In the genomic region with DNA sequence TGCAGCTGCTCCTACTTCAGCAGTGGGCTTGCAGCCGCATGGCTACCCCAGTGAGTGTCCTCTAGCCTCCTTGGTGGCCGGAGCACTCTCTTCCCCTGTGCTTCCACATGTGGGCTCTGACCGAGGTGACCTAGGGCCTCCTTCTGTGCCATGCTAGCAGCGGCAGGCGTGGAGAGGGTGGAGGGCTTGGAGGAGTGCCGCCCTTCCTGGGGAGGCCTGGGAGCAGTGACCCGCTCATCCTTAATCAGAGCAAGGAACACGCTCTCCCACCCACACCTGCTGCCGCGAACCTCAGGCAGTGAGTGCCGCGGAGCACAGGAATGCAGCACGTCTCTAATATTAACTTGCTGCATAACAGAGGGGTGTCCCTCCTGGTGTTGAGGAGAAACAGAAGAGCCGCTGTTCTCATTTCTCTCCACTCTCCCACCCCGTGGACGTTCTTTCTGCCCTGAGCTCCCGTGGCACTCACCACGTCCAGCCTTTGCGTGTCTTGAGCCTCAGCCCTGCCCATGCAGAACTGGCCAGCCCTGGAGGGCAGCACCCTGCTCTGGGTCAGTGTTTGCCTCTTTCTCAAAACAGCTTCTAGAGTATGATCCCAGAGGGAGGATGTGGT, we compare ENCODE assay signal across 20 cellular contexts. TPM values are rescaled to one million over a fixed set of nuclear protein-coding genes. Genes with fewer than 3 reads are reported as not detected.
DNase-seq lines count a peak whose midpoint lies in the region; ATAC-seq and TF ChIP-seq lines count a peak whose summit lies in the region.
"Had no signal": no experiment of that assay in that cellular context is flagged by ENCODE, and none has a peak within 500 bp of the region (broad histone marks: within the 10 kb centered on the region; RNA-seq: fewer than 3 reads in every experiment).

No MANE protein-coding gene starts in this region.

- H3K9ac ChIP-seq in KMS-11: no peak overlapping the region
- H3K9ac ChIP-seq in trophoblast cell (ENCODE audit: low read length): no peak overlapping the region

- no peak overlapping the region for H3K4me3 ChIP-seq in KMS-11 (IDR thresholded peaks at IDR 0.05; ENCODE audit: insufficient read depth, low read depth, low read length)
- H3K4me3 ChIP-seq in heart left ventricle: no peak overlapping the region
- peak overlapping the region; percentile 13 for H3K4me3 ChIP-seq in trophoblast cell (ENCODE audit: low read depth, low read length)
- H3K4me3 ChIP-seq: esophagus squamous epithelium, gastrocnemius medialis had no signal

- H3K4me1 ChIP-seq in KMS-11 (ENCODE audit: low read depth, poor library complexity, severe bottlenecking) (peaks cover 99% of the 10 kb centered on the region), heart left ventricle (peaks cover 0 to 44% (median 27%) of the 10 kb centered on the region in 12 donors), trophoblast cell (ENCODE audit: control insufficient read depth in 1 of 2, insufficient read depth in 2 of 2, low read length in 2 of 2) (no peaks in the 10 kb centered on the region)

- no peak overlapping the region for H3K18ac ChIP-seq in trophoblast cell (ENCODE audit: low read length)

- no peak for TF ChIP-seq POLR2A in heart left ventricle (IDR thresholded peaks at IDR 0.05)

- H3K4me2 ChIP-seq in KMS-11 (peak overlapping the region; percentile 95; the same call in 1 of the 2 replicates), trophoblast cell (ENCODE audit: low read length) (no peak overlapping the region)

- no peak overlapping the region for H3K4ac ChIP-seq in trophoblast cell (ENCODE audit: low read depth, low read length)

- no peak overlapping the region for H4K8ac ChIP-seq in trophoblast cell (ENCODE audit: low read depth, low read length)

- H4K91ac ChIP-seq in trophoblast cell (ENCODE audit: low read depth, low read length): no peak overlapping the region

- H3K27me3 ChIP-seq in KMS-11 (ENCODE audit: insufficient read depth, low read depth) (no peaks in the 10 kb centered on the region), heart left ventricle (no peaks in the 10 kb centered on the region), trophoblast cell (ENCODE audit: insufficient read depth, low read length) (no peaks in the 10 kb centered on the region)
- H3K27me3 ChIP-seq: esophagus squamous epithelium, gastrocnemius medialis had no signal

- no peaks in the 10 kb centered on the region for H3K36me3 ChIP-seq in KMS-11 (ENCODE audit: insufficient read depth)
- peaks cover 0 to 6% (median 0%) of the 10 kb centered on the region in 9 donors for H3K36me3 ChIP-seq in heart left ventricle
- no peaks in the 10 kb centered on the region for H3K36me3 ChIP-seq in trophoblast cell (ENCODE audit: control insufficient read depth in 1 of 2, insufficient read depth in 2 of 2, low read length in 2 of 2)
- H3K36me3 ChIP-seq: gastrocnemius medialis had no signal

- H3K79me2 ChIP-seq in KMS-11 (ENCODE audit: insufficient read depth, low read depth) (peaks cover 65% of the 10 kb centered on the region), trophoblast cell (ENCODE audit: control insufficient read depth, insufficient read depth, low read length, poor library complexity) (no peaks in the 10 kb centered on the region)

- no peak overlapping the region for H2AK5ac ChIP-seq in trophoblast cell (ENCODE audit: low read length)

- H2BK5ac ChIP-seq in trophoblast cell (ENCODE audit: low read depth, low read length, poor library complexity): no peak overlapping the region

- H2AFZ ChIP-seq in KMS-11 (ENCODE audit: low read depth) (no peak overlapping the region), trophoblast cell (ENCODE audit: insufficient read depth, low read length, poor library complexity) (no peak overlapping the region)

- H2BK120ac ChIP-seq in trophoblast cell (ENCODE audit: insufficient read depth, low read length, poor library complexity): no peak overlapping the region

- peak; percentile 32 for DNase-seq in ELF-1 (ENCODE audit: low read depth, low spot score)
- DNase-seq in heart left ventricle: no peak
- DNase-seq in trophoblast cell: no peak
- DNase-seq in SKM-1 treated with dmso at 0.1 percent for 144 hours (lab: John Stamatoyannopoulos, UW; ENCODE audit: unreplicated experiment): no peak
- no peak for DNase-seq in activated CD8-positive, alpha-beta memory T cell treated with anti-CD3 and anti-CD28 coated beads for 24 hours
- no peak for DNase-seq in NCI-H2227 treated with DMSO at 0.1 percent for 48 hours (lab: John Stamatoyannopoulos, UW)
- DNase-seq: activated CD4-positive, alpha-beta T cell treated with anti-CD3 and anti-CD28 coated beads, Interleukin-2, amount 10 ng/mL, durations not matched to agents 24 days and 14 days; activated CD8-positive, alpha-beta memory T cell treated with anti-CD3 and anti-CD28 coated beads, Interleukin-2, amount 10 ng/mL, durations not matched to agents 7 days and 5 days; activated naive CD8-positive, alpha-beta T cell treated with anti-CD3 and anti-CD28 coated beads for 36 hours; esophagus squamous epithelium; gastrocnemius medialis; KG1; mammary epithelial cell; NCI-H1048; NCI-H187; SHP77 treated with DMSO at 0.1 percent for 48 hours; substantia nigra; T-cell had no signal

- no peak overlapping the region for H4K12ac ChIP-seq in trophoblast cell (ENCODE audit: low read depth, low read length)

- no peak overlapping the region for H2BK12ac ChIP-seq in trophoblast cell (ENCODE audit: low read length)

- no peaks in the 10 kb centered on the region for H4K20me1 ChIP-seq in KMS-11 (ENCODE audit: insufficient read depth)

- 61 to 78% (median 72%) methylated on average over 19 of the region's 19 CpGs for WGBS in heart left ventricle, 4 donors
- no CpG with 5 or more reads among the region's 19 CpGs for WGBS in trophoblast cell (ENCODE audit: extremely low coverage, insufficient coverage, insufficient read length)

- intact Hi-C loops in heart left ventricle (cut with DNase I): no loop called here

- H3K79me1 ChIP-seq in trophoblast cell (ENCODE audit: low read length): no peaks in the 10 kb centered on the region

- no peak overlapping the region for H3K14ac ChIP-seq in trophoblast cell (ENCODE audit: low read length)

- H3K9me3 ChIP-seq in heart left ventricle (no peaks in the 10 kb centered on the region), trophoblast cell (ENCODE audit: insufficient read depth, low read depth, low read length) (peaks cover 44% of the 10 kb centered on the region)
- H3K9me3 ChIP-seq: esophagus squamous epithelium, gastrocnemius medialis had no signal

- ATAC-seq in heart left ventricle (peak; percentile 7 to 24 (median 20)), SK-N-SH treated with all-trans-retinoic acid at 6 μM for 48 hours (no peak)
- ATAC-seq: activated CD8-positive, alpha-beta memory T cell treated with anti-CD3 and anti-CD28 coated beads, Interleukin-2, amount 10 ng/mL, durations not matched to agents 7 days and 5 days; gastrocnemius medialis; T-cell had no signal

- H3K27ac ChIP-seq in KMS-11: peak overlapping the region; percentile 92; the same call in 1 of the 2 replicates
- no peak overlapping the region for H3K27ac ChIP-seq in heart left ventricle
- no peak overlapping the region for H3K27ac ChIP-seq in trophoblast cell (ENCODE audit: low read depth, low read length)
- H3K27ac ChIP-seq: gastrocnemius medialis had no signal

- H3K23ac ChIP-seq in trophoblast cell (ENCODE audit: low read length): no peak overlapping the region

- TF ChIP-seq CTCF in KMS-11 (conservative IDR thresholded peaks at IDR 0.05; ENCODE audit: low read depth, low read length) (no peak), heart left ventricle (IDR thresholded peaks at IDR 0.05) (no peak)

TF ChIP-seq in SK-N-SH treated with all-trans-retinoic acid at 6 μM for 48 hours, 23 proteins besides CTCF, POLR2A, EP300 and RAD21 (continues in another document):
- TF ChIP-seq GLIS3 (CRISPR knock-in tag; IDR thresholded peaks at IDR 0.05): no peak
- TF ChIP-seq BACH2 (CRISPR knock-in tag; IDR thresholded peaks at IDR 0.05; ENCODE audit: borderline replicate concordance): no peak
- TF ChIP-seq ISL1 (CRISPR knock-in tag; IDR thresholded peaks at IDR 0.05): no peak
- TF ChIP-seq ZNF8 (CRISPR knock-in tag; IDR thresholded peaks at IDR 0.05): no peak
- TF ChIP-seq, protein P1, sequence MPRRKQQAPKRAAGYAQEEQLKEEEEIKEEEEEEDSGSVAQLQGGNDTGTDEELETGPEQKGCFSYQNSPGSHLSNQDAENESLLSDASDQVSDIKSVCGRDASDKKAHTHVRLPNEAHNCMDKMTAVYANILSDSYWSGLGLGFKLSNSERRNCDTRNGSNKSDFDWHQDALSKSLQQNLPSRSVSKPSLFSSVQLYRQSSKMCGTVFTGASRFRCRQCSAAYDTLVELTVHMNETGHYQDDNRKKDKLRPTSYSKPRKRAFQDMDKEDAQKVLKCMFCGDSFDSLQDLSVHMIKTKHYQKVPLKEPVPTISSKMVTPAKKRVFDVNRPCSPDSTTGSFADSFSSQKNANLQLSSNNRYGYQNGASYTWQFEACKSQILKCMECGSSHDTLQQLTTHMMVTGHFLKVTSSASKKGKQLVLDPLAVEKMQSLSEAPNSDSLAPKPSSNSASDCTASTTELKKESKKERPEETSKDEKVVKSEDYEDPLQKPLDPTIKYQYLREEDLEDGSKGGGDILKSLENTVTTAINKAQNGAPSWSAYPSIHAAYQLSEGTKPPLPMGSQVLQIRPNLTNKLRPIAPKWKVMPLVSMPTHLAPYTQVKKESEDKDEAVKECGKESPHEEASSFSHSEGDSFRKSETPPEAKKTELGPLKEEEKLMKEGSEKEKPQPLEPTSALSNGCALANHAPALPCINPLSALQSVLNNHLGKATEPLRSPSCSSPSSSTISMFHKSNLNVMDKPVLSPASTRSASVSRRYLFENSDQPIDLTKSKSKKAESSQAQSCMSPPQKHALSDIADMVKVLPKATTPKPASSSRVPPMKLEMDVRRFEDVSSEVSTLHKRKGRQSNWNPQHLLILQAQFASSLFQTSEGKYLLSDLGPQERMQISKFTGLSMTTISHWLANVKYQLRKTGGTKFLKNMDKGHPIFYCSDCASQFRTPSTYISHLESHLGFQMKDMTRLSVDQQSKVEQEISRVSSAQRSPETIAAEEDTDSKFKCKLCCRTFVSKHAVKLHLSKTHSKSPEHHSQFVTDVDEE (CRISPR knock-in tag; IDR thresholded peaks at IDR 0.05): no peak
- no peak for TF ChIP-seq OSR1 (CRISPR knock-in tag; IDR thresholded peaks at IDR 0.05)
- TF ChIP-seq ZNF70 (CRISPR knock-in tag; IDR thresholded peaks at IDR 0.05): no peak
- no peak for TF ChIP-seq TCF4 (CRISPR knock-in tag; IDR thresholded peaks at IDR 0.05; ENCODE audit: borderline replicate concordance)
- no peak for TF ChIP-seq ESRRG (CRISPR knock-in tag; IDR thresholded peaks at IDR 0.05)

RNA-seq across cellular contexts. Expression of gene DUSP22, which starts 31.9 kb away (rescaled TPM):
- 10 to 100 TPM; 40.4 to 79.9 (median 48.2) TPM for total RNA-seq in heart left ventricle
- 10 to 100 TPM; 33.4 to 51.5 TPM for polyA plus RNA-seq in heart left ventricle
- 23.3 and 25.5 TPM in 2 replicates for polyA plus RNA-seq in trophoblast cell (2013)
